13 cellular contexts compared by ENCODE assay signal in the genomic region with DNA sequence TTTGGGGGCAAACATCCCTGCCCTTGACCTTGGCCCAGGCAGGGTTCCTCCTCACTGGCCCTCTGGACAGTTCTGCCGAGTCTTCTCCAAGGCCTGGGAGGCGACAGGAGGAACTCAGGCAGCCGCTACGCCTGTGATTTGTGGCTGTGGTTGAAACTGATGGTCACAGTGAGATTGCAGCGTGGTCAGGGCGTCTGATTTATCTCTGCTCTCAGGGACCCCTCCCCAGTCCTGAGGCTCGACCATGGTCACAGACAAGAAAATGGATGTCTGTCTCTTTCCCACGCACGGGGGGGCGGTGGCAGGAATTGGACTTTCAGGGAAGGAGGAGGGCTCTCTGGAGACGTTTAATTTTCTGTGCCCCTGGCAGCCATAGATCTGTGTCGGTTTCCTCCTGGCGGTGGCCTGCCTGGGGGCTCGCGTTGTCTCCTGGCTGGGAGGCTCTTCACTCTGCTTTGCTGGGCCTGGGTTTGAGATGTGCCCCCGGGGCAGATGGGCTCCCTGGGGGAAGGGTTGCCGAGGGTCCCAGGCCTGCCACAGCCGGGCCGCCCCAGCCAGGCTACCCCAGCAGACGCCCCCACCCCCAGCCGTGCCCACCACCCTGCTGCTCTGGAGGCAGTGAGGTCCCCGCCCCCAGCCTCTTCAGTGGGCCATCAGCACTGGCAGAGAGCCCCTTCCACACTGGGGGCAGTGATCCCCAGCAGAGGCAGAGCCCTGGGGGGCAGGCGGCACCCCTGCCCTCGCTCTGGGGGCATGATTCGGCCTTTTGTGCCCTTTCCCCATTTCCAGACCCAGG.
"Had no signal": no experiment of that assay in that cellular context is flagged by ENCODE, and none has a peak within 500 bp of the region (broad histone marks: within the 10 kb centered on the region; RNA-seq: fewer than 3 reads in every experiment).

No MANE protein-coding gene starts in this region.

- H3K9me3 Mint-ChIP-seq: activated naive CD4-positive, alpha-beta T cell treated with anti-CD3 and anti-CD28 coated beads, Interleukin-2, amount 50 U/mL, for 24 hours; central memory CD8-positive, alpha-beta T cell had no signal

- H3K27ac ChIP-seq: body of pancreas, lower lobe of right lung, neutrophil, right atrium auricular region, upper lobe of left lung had no signal

- H3K4me3 ChIP-seq: body of pancreas, lower lobe of right lung, right atrium auricular region, upper lobe of left lung had no signal

- ATAC-seq: activated CD4-positive, CD25-positive, alpha-beta regulatory T cell treated with anti-CD3 and anti-CD28 coated beads, Interleukin-2, amount 50 U/mL, for 24 hours; body of pancreas; lower lobe of right lung; naive thymus-derived CD4-positive, alpha-beta T cell had no signal

- H3K9me3 ChIP-seq: body of pancreas, lower lobe of right lung, neutrophil, right atrium auricular region, upper lobe of left lung had no signal

- H3K27me3 ChIP-seq: body of pancreas, neutrophil, right atrium auricular region, upper lobe of left lung had no signal

- H3K4me1 ChIP-seq: lower lobe of right lung had no signal

- H3K27ac Mint-ChIP-seq: activated naive CD4-positive, alpha-beta T cell treated with anti-CD3 and anti-CD28 coated beads, Interleukin-2, amount 50 U/mL, for 24 hours; T-helper 1 cell treated with Interleukin-12 subunit alpha and Interleukin-12 subunit beta and Interleukin-4 antibody, amounts not matched to agents 30 μg/mL and 1 μg/mL, for 36 hours had no signal

- H3K4me3 Mint-ChIP-seq: activated naive CD4-positive, alpha-beta T cell treated with anti-CD3 and anti-CD28 coated beads, Interleukin-2, amount 50 U/mL, for 24 hours; central memory CD8-positive, alpha-beta T cell; naive thymus-derived CD4-positive, alpha-beta T cell; T-helper 1 cell treated with Interleukin-12 subunit alpha and Interleukin-12 subunit beta and Interleukin-4 antibody, amounts not matched to agents 30 μg/mL and 1 μg/mL, for 36 hours had no signal

- H3K27me3 Mint-ChIP-seq: activated naive CD4-positive, alpha-beta T cell treated with anti-CD3 and anti-CD28 coated beads, Interleukin-2, amount 50 U/mL, for 24 hours; central memory CD8-positive, alpha-beta T cell had no signal

- DNase-seq: body of pancreas; hippocampal formation; lower lobe of right lung; naive thymus-derived CD4-positive, alpha-beta T cell; small intestine; stimulated activated naive CD4-positive, alpha-beta T cell had no signal
